1 cellular context compared by ENCODE assay signal in the genomic region with DNA sequence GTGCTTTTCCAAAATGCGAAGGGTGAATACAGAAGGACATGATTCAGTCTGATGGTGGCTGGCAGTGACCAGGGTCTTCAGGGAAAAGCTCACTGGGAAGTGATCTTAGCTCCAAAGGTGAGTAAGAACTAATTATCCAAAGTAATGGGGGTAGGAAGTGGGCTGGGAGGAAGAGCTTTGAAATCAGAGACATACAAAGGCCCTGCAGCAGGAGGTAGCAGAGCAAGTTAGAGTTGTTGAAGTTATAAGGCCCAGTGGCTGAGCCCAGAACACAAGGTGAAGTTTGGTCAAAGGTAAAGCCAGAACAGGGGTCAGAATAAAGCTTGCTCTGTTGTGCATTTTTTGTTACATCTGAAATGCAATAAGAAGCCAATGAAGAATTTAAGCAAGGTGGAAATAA.
TF ChIP-seq lines count a peak whose summit lies in the region.

No MANE protein-coding gene starts in this region.

TF ChIP-seq in GM23338, 12 proteins besides CTCF, POLR2A, EP300 and RAD21 (continued from another document):
- TF ChIP-seq, protein P1, sequence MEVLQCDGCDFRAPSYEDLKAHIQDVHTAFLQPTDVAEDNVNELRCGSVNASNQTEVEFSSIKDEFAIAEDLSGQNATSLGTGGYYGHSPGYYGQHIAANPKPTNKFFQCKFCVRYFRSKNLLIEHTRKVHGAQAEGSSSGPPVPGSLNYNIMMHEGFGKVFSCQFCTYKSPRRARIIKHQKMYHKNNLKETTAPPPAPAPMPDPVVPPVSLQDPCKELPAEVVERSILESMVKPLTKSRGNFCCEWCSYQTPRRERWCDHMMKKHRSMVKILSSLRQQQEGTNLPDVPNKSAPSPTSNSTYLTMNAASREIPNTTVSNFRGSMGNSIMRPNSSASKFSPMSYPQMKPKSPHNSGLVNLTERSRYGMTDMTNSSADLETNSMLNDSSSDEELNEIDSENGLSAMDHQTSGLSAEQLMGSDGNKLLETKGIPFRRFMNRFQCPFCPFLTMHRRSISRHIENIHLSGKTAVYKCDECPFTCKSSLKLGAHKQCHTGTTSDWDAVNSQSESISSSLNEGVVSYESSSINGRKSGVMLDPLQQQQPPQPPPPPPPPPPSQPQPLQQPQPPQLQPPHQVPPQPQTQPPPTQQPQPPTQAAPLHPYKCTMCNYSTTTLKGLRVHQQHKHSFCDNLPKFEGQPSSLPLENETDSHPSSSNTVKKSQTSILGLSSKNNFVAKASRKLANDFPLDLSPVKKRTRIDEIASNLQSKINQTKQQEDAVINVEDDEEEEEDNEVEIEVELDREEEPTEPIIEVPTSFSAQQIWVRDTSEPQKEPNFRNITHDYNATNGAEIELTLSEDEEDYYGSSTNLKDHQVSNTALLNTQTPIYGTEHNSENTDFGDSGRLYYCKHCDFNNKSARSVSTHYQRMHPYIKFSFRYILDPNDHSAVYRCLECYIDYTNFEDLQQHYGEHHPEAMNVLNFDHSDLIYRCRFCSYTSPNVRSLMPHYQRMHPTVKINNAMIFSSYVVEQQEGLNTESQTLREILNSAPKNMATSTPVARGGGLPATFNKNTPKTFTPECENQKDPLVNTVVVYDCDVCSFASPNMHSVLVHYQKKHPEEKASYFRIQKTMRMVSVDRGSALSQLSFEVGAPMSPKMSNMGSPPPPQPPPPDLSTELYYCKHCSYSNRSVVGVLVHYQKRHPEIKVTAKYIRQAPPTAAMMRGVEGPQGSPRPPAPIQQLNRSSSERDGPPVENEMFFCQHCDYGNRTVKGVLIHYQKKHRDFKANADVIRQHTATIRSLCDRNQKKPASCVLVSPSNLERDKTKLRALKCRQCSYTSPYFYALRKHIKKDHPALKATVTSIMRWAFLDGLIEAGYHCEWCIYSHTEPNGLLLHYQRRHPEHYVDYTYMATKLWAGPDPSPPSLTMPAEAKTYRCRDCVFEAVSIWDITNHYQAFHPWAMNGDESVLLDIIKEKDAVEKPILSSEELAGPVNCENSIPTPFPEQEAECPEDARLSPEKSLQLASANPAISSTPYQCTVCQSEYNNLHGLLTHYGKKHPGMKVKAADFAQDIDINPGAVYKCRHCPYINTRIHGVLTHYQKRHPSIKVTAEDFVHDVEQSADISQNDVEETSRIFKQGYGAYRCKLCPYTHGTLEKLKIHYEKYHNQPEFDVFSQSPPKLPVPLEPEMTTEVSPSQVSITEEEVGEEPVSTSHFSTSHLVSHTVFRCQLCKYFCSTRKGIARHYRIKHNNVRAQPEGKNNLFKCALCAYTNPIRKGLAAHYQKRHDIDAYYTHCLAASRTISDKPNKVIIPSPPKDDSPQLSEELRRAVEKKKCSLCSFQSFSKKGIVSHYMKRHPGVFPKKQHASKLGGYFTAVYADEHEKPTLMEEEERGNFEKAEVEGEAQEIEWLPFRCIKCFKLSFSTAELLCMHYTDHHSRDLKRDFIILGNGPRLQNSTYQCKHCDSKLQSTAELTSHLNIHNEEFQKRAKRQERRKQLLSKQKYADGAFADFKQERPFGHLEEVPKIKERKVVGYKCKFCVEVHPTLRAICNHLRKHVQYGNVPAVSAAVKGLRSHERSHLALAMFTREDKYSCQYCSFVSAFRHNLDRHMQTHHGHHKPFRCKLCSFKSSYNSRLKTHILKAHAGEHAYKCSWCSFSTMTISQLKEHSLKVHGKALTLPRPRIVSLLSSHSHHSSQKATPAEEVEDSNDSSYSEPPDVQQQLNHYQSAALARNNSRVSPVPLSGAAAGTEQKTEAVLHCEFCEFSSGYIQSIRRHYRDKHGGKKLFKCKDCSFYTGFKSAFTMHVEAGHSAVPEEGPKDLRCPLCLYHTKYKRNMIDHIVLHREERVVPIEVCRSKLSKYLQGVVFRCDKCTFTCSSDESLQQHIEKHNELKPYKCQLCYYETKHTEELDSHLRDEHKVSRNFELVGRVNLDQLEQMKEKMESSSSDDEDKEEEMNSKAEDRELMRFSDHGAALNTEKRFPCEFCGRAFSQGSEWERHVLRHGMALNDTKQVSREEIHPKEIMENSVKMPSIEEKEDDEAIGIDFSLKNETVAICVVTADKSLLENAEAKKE (CRISPR knock-in tag; IDR thresholded peaks at IDR 0.05) = no peak
- TF ChIP-seq NANOG (IDR thresholded peaks at IDR 0.05; ENCODE audit: borderline replicate concordance) (no peak), POLR2AphosphoS5 (IDR thresholded peaks at IDR 0.05; ENCODE audit: low read depth) (no peak), CREB1 (CRISPR knock-in tag; IDR thresholded peaks at IDR 0.05; ENCODE audit: low read depth) (no peak), ZNF331 (CRISPR knock-in tag; IDR thresholded peaks at IDR 0.05; ENCODE audit: low read depth) (no peak), STAT1 (IDR thresholded peaks at IDR 0.05; ENCODE audit: unreplicated experiment) (no peak)
- TF ChIP-seq, protein P2, sequence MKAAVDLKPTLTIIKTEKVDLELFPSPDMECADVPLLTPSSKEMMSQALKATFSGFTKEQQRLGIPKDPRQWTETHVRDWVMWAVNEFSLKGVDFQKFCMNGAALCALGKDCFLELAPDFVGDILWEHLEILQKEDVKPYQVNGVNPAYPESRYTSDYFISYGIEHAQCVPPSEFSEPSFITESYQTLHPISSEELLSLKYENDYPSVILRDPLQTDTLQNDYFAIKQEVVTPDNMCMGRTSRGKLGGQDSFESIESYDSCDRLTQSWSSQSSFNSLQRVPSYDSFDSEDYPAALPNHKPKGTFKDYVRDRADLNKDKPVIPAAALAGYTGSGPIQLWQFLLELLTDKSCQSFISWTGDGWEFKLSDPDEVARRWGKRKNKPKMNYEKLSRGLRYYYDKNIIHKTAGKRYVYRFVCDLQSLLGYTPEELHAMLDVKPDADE (IDR thresholded peaks at IDR 0.05) = no peak
